ENCODE assay signal across 8 cellular contexts in the genomic region with DNA sequence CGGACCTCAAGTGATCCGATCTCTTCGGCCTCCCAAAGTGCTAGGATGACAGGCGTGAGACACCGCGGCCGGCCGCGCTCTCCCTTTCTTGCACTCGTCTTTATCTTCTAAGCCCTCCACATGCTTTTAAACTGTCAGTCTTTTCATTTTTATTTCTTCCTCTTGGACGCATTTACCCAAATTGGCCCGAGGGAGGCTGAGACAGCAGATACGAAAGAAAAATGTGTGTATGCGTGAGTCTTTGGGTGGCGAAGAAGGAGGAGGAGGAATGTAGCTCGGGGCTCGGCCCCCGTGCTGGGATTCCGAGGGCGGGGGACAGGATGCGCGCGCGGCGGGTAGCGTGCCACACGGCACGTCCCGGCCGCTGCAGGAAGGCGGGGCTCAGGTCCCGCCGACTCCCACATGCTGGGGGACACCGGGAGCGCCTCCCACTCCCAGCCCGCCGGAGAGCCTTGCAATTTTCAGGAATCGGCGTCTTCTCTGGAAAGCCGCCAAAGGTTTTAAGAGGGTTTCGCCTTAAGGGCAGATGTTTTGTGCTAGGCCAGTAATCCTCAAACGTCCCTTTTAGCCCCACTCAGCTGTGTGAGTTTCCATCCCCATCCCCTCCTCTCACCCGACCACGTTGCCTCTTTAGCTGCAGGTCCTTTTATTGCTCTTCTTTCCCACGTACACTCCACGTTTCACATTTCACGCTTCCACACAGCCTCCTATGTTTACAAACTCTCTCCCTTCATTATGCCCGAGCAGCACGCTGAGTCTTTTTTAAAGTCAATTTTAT. TPM values are rescaled to one million over a fixed set of nuclear protein-coding genes. Genes with fewer than 3 reads are reported as not detected.
DNase-seq lines count a peak whose midpoint lies in the region; ATAC-seq and FAIRE-seq lines count a peak whose summit lies in the region.

No MANE protein-coding gene starts in this region.

- no peaks in the 10 kb centered on the region for H3K27me3 Mint-ChIP-seq in IgD-negative memory B cell

- H3K4me1 Mint-ChIP-seq in IgD-negative memory B cell = peaks cover 11 to 21% (median 19%) of the 10 kb centered on the region in 3 donors

- DNase-seq in DMS53 treated with DMSO at 0.1 percent for 48 hours (lab: John Stamatoyannopoulos, UW; ENCODE audit: unreplicated experiment) (peak; percentile 10), SIG-M5 treated with dmso at 0.1 percent for 504 hours (lab: John Stamatoyannopoulos, UW; ENCODE audit: unreplicated experiment) (peak; percentile 82), frontal cortex (ENCODE audit: low spot score in 2 of 2) (peak; percentile 50 to 71), nucleus accumbens (lab: John Stamatoyannopoulos, UW) (peak in 54 of 56 donors; percentile 5 to 85 (median 52)), superior temporal gyrus (ENCODE audit: extremely low spot score) (peak; percentile 66)
- DNase-seq in activated naive CD4-positive, alpha-beta T cell treated with Interleukin-2 at 50 U/mL for 16 hours = peak; percentile 90

- H3K27ac Mint-ChIP-seq in IgD-negative memory B cell = peak overlapping the region; percentile 95 to 98 (median 97)

- H3K4me3 Mint-ChIP-seq in IgD-negative memory B cell = peak overlapping the region; percentile 83 to 94 (median 90)

- ATAC-seq in GM21528 (IDR thresholded peaks at IDR 0.05; ENCODE audit: low FRiP score, unreplicated experiment) = peak; percentile 83

- H3K9me3 Mint-ChIP-seq in IgD-negative memory B cell = no peaks in the 10 kb centered on the region

- FAIRE-seq in frontal cortex (lab: Jason Lieb, UNC) = no peak

- peaks cover 3% of the 10 kb centered on the region for H3K36me3 Mint-ChIP-seq in IgD-negative memory B cell

RNA-seq across cellular contexts. Expression of gene SLC2A3, which starts 34.7 kb away (rescaled TPM):
- 65.3 TPM for polyA plus RNA-seq in IgD-negative memory B cell
- total RNA-seq in frontal cortex = 50.5 TPM

Comparison
In these comparisons a context has a peak if more than half of its experiments do, and no peak if none do; other contexts are left out.
1. Peak in every context shown above with its lines: DNase-seq and ATAC-seq.
2. DNase-seq: peak in every context shown above with its lines; median percentile 90 in activated naive CD4-positive, alpha-beta T cell treated with Interleukin-2 at 50 U/mL for 16 hours; 82 in SIG-M5 treated with dmso at 0.1 percent for 504 hours; 66 in superior temporal gyrus; 60 in frontal cortex; 52 in nucleus accumbens; 10 in DMS53 treated with DMSO at 0.1 percent for 48 hours.